17 cellular contexts compared by ENCODE assay signal in genomic region chr2:229220254-229220653, GRCh38. TPM values are rescaled to one million over a fixed set of nuclear protein-coding genes. Genes with fewer than 3 reads are reported as not detected.
DNase-seq lines count a peak whose midpoint lies in the region; ATAC-seq lines count a peak whose summit lies in the region.
"Had no signal": no experiment of that assay in that cellular context is flagged by ENCODE, and none has a peak within 500 bp of the region (broad histone marks: within the 10 kb centered on the region; RNA-seq: fewer than 3 reads in every experiment).

No MANE protein-coding gene starts in this region.

- DNase-seq in Right ventricle myocardium inferior (ENCODE audit: missing footprints) = peak; percentile 74
- DNase-seq in cardiac septum (ENCODE audit: low spot score) = no peak
- DNase-seq in M059J (ENCODE audit: low read depth) = peak; percentile 28
- peak; percentile 21 for DNase-seq in astrocyte of the hippocampus (ENCODE audit: low read depth, low spot score)
- DNase-seq in mesenchymal stem cell = no peak
- DNase-seq in sciatic nerve (ENCODE audit: low spot score) = no peak
- no peak for DNase-seq in midbrain (lab: John Stamatoyannopoulos, UW)
- DNase-seq: Calu3; CD4-positive, alpha-beta memory T cell; COR-L47; DMS53; DMS79 treated with DMSO at 0.1 percent for 48 hours; GF-D8; GOT3; HFFc6 had no signal

- H3K4me1 ChIP-seq in mesenchymal stem cell (ENCODE audit: control insufficient read depth, insufficient read depth, low read depth, low read length) = no peaks in the 10 kb centered on the region
- H3K4me1 ChIP-seq: HAP-1 had no signal

- no peak overlapping the region for H3K4me2 ChIP-seq in mesenchymal stem cell (ENCODE audit: low read length, poor library complexity, severe bottlenecking)

- no peak overlapping the region for H4K8ac ChIP-seq in mesenchymal stem cell (ENCODE audit: low read length)

- H3K27me3 ChIP-seq in mesenchymal stem cell (ENCODE audit: control insufficient read depth in 1 of 2, insufficient read depth in 1 of 2, low read length in 2 of 2) = no peaks in the 10 kb centered on the region

- no peak overlapping the region for H3K14ac ChIP-seq in mesenchymal stem cell (ENCODE audit: low read length in 2 of 2)

- no peak overlapping the region for H3K27ac ChIP-seq in mesenchymal stem cell (ENCODE audit: low read length, poor library complexity, severe bottlenecking)

- H2AK5ac ChIP-seq in mesenchymal stem cell (ENCODE audit: low read length, severe bottlenecking) = no peak overlapping the region

- H3K79me1 ChIP-seq in mesenchymal stem cell (replicated peaks; ENCODE audit: low read length, poor library complexity, severe bottlenecking) = no peaks in the 10 kb centered on the region

- no peak overlapping the region for H2AFZ ChIP-seq in mesenchymal stem cell (ENCODE audit: low read depth, low read length)

- intact Hi-C loops in Right ventricle myocardium inferior (cut with DNase I) = no loop called here
- intact Hi-C loops in cardiac septum (cut with DNase I) = no loop called here
- intact Hi-C loops in sciatic nerve (cut with DNase I) = no loop called here

- no peak overlapping the region for H4K91ac ChIP-seq in mesenchymal stem cell (ENCODE audit: low read length)

- peaks cover 3% of the 10 kb centered on the region for H3K9me3 ChIP-seq in mesenchymal stem cell (ENCODE audit: control insufficient read depth, low read length)
- H3K9me3 ChIP-seq: HAP-1 had no signal

- no peak overlapping the region for H2BK15ac ChIP-seq in mesenchymal stem cell (ENCODE audit: low read depth, poor library complexity, severe bottlenecking)

- H2BK12ac ChIP-seq in mesenchymal stem cell (ENCODE audit: low read length in 2 of 2) = no peak overlapping the region

- H3K9ac ChIP-seq in mesenchymal stem cell (ENCODE audit: low read length) = no peak overlapping the region

- ATAC-seq in Right ventricle myocardium inferior = no peak
- ATAC-seq in sciatic nerve = no peak

- H3K4me3 ChIP-seq in mesenchymal stem cell (ENCODE audit: insufficient read depth in 1 of 2, low read depth in 1 of 2, low read length in 2 of 2) = no peak overlapping the region
- H3K4me3 ChIP-seq: HAP-1 had no signal

- no peak overlapping the region for H3K4ac ChIP-seq in mesenchymal stem cell (ENCODE audit: low read depth in 1 of 2, low read length in 2 of 2)

- no peaks in the 10 kb centered on the region for H3K36me3 ChIP-seq in mesenchymal stem cell (ENCODE audit: control insufficient read depth in 1 of 2, insufficient read depth in 2 of 2, low read depth in 1 of 2, low read length in 2 of 2)
- H3K36me3 ChIP-seq: HAP-1 had no signal

- no peak overlapping the region for H2BK5ac ChIP-seq in mesenchymal stem cell (ENCODE audit: low read depth, low read length, poor library complexity, severe bottlenecking)

- WGBS in mesenchymal stem cell = 63% methylated on average over 4 of the region's 4 CpGs

- no peak overlapping the region for H3K23ac ChIP-seq in mesenchymal stem cell (ENCODE audit: low read length in 2 of 2)

- H2BK120ac ChIP-seq in mesenchymal stem cell (ENCODE audit: low read depth, low read length) = no peak overlapping the region

- H3K18ac ChIP-seq in mesenchymal stem cell (ENCODE audit: low read depth in 1 of 2, low read length in 2 of 2) = no peak overlapping the region

RNA-seq across cellular contexts. Expression of gene PID1, which starts 50.8 kb away (rescaled TPM):
- 8.4 TPM for total RNA-seq in Right ventricle myocardium inferior
- total RNA-seq in cardiac septum = 4.3 TPM
- total RNA-seq in M059J (2014; rRNA removed; shearing (Covaris generic)) = 0.47 and 3.0 TPM in 2 replicates
- polyA plus RNA-seq in mesenchymal stem cell (2013, experiment 1 of 2) = 7.7 TPM
- 7.5 TPM for polyA plus RNA-seq in mesenchymal stem cell (2013, experiment 2 of 2)
- total RNA-seq in sciatic nerve = 24.3 TPM
- total RNA-seq: G401 had no signal
- polyA plus RNA-seq: CD4-positive, alpha-beta memory T cell had no signal

Comparison
In these comparisons a context has a peak if more than half of its experiments do, and no peak if none do; other contexts are left out.
1. DNase-seq: peak in Right ventricle myocardium inferior (single experiment), M059J (single experiment) and astrocyte of the hippocampus (single experiment); none in cardiac septum (single experiment), mesenchymal stem cell (single experiment), sciatic nerve (single experiment) and midbrain (single experiment).